21 cellular contexts compared by ENCODE assay signal in genomic region chr6:137750284-137750683, GRCh38.
A peak's percentile ranks its signal among the peaks of the same experiment; 100 is the strongest.
DNase-seq lines count a peak whose midpoint lies in the region; ATAC-seq, FAIRE-seq and TF ChIP-seq lines count a peak whose summit lies in the region.
"Had no signal": no experiment of that assay in that cellular context is flagged by ENCODE, and none has a peak within 500 bp of the region (broad histone marks: within the 10 kb centered on the region; RNA-seq: fewer than 3 reads in every experiment).

No MANE protein-coding gene starts in this region.

- H4K8ac ChIP-seq in IMR-90 (ENCODE audit: low read depth in 2 of 2, low read length in 2 of 2) = no peak overlapping the region

- H3K27ac ChIP-seq in BLaER1 treated with 17β-estradiol and CSF1 and Interleukin-3, amounts not matched to agents 10 nM and 100 nM = peak overlapping the region in 2 of 11 experiments; percentile 0 to 12; a peak in 1 of 22 replicates
- no peak overlapping the region for H3K27ac ChIP-seq in IMR-90 (ENCODE audit: insufficient read depth, low read length)
- H3K27ac ChIP-seq in kidney (ENCODE audit: low read depth in 2 of 2, low read length in 2 of 2) = peak overlapping the region; percentile 3 to 14
- peak overlapping the region; percentile 18 to 55 (median 35) for H3K27ac ChIP-seq in gastrocnemius medialis
- H3K27ac ChIP-seq in substantia nigra (ENCODE audit: low read depth, low read length, poor library complexity, severe bottlenecking) = no peak overlapping the region
- H3K27ac ChIP-seq in lower lobe of right lung = no peak overlapping the region
- H3K27ac ChIP-seq: A549, HL-60, Peyer's patch had no signal

- no peak overlapping the region for H4K91ac ChIP-seq in IMR-90 (ENCODE audit: insufficient read depth, low read depth, low read length)

- H4K5ac ChIP-seq in IMR-90 (ENCODE audit: low read depth, low read length) = no peak overlapping the region

- H3K9me3 ChIP-seq in BLaER1 treated with 17β-estradiol and CSF1 and Interleukin-3, amounts not matched to agents 10 nM and 100 nM (replicated peaks in 1 of 11) = 0 out of 22 replicates have a peak, but pooled peaks cover 0 to 5% (median 0%) of the 10 kb centered on the region in 11 experiments
- no peaks in the 10 kb centered on the region for H3K9me3 ChIP-seq in IMR-90 (ENCODE audit: control insufficient read depth, insufficient read depth, low read length)
- H3K9me3 ChIP-seq in kidney (ENCODE audit: control insufficient read depth in 1 of 2, low read length in 2 of 2) = no peaks in the 10 kb centered on the region
- no peaks in the 10 kb centered on the region for H3K9me3 ChIP-seq in gastrocnemius medialis
- no peaks in the 10 kb centered on the region for H3K9me3 ChIP-seq in lower lobe of right lung
- H3K9me3 ChIP-seq: A549, HAP-1, Peyer's patch had no signal

- no peak overlapping the region for H2BK15ac ChIP-seq in IMR-90 (ENCODE audit: low read depth, low read length)

- H2AK5ac ChIP-seq in IMR-90 (ENCODE audit: low read depth, low read length) = no peak overlapping the region

- intact Hi-C loops in IMR-90 (cut with micrococcal nuclease) = no loop called here
- intact Hi-C loops in kidney (cut with DNase I) = no loop called here
- intact Hi-C loops in gastrocnemius medialis (cut with DNase I; ENCODE audit: low total_unique reads) = loop anchor here (5.0 kb wide), 1 partner anchor 43 kb away; no protein-coding TSS in a partner anchor
- intact Hi-C loops in lower lobe of right lung (cut with DNase I) = no loop called here

- TF ChIP-seq RAD21 in IMR-90 (IDR thresholded peaks at IDR 0.05; ENCODE audit: low read length) = no peak

- BruUV-seq in IMR-90 (replicated peaks; lab: Mats Ljungman, UMichigan) = no TSS peak

- H3K36me3 ChIP-seq in BLaER1 treated with 17β-estradiol and CSF1 and Interleukin-3, amounts not matched to agents 10 nM and 100 nM = no peaks in the 10 kb centered on the region
- H3K36me3 ChIP-seq in IMR-90 (ENCODE audit: control insufficient read depth, insufficient read depth, low read length) = no peaks in the 10 kb centered on the region
- H3K36me3 ChIP-seq in kidney (ENCODE audit: control insufficient read depth in 1 of 2, insufficient read depth in 2 of 2, low read length in 2 of 2) = no peaks in the 10 kb centered on the region
- H3K36me3 ChIP-seq in gastrocnemius medialis = no peaks in the 10 kb centered on the region
- no peaks in the 10 kb centered on the region for H3K36me3 ChIP-seq in lower lobe of right lung
- H3K36me3 ChIP-seq: HAP-1, Peyer's patch had no signal

- no peaks in the 10 kb centered on the region for H3K9me1 ChIP-seq in IMR-90 (ENCODE audit: insufficient read depth, low read length)

- TF ChIP-seq CTCF in IMR-90 (conservative IDR thresholded peaks at IDR 0.05; ENCODE audit: low read depth, low read length) = no peak
- TF ChIP-seq CTCF in kidney (IDR thresholded peaks at IDR 0.05; ENCODE audit: borderline replicate concordance, extremely low read depth, insufficient read depth) = no peak
- no peak for TF ChIP-seq CTCF in gastrocnemius medialis (IDR thresholded peaks at IDR 0.05 in 4 of 5, conservative IDR thresholded peaks at IDR 0.05 in 1 of 5)
- no peak for TF ChIP-seq CTCF in lower lobe of right lung (IDR thresholded peaks at IDR 0.05)

- H4K20me1 ChIP-seq in BLaER1 treated with 17β-estradiol and CSF1 and Interleukin-3, amounts not matched to agents 10 nM and 100 nM = no peaks in the 10 kb centered on the region
- no peaks in the 10 kb centered on the region for H4K20me1 ChIP-seq in IMR-90 (ENCODE audit: insufficient read depth, low read length)

- POLR2A ChIA-PET in IMR-90 (lab: Charles Lee; ENCODE audit: unreplicated experiment) = no interaction called here

- no CpG with 5 or more reads among the region's 5 CpGs for WGBS in IMR-90 (ENCODE audit: extremely low coverage in 2 of 2, insufficient read length in 1 of 2), 2 experiments

- H3K23ac ChIP-seq in IMR-90 (ENCODE audit: low read depth, low read length) = no peak overlapping the region

- peak overlapping the region; percentile 56 for H2AFZ ChIP-seq in IMR-90 (replicated peaks; ENCODE audit: low read length, poor library complexity)

- no peak overlapping the region for H2BK120ac ChIP-seq in IMR-90 (ENCODE audit: low read depth, low read length)

- CTCF ChIA-PET in IMR-90 (lab: Yijun Ruan, JAX) = no interaction called here

- ATAC-seq in IMR-90 (ENCODE audit: low read depth) (no peak), gastrocnemius medialis (no peak), GM19351 (IDR thresholded peaks at IDR 0.05; ENCODE audit: unreplicated experiment) (no peak), lower lobe of right lung (no peak)
- ATAC-seq: A549 had no signal

- H3K56ac ChIP-seq in IMR-90 (ENCODE audit: extremely low read depth, insufficient read depth, low read length) = no peak overlapping the region

- peaks cover 34 to 65% (median 51%) of the 10 kb centered on the region in 10 experiments for H3K4me1 ChIP-seq in BLaER1 treated with 17β-estradiol and CSF1 and Interleukin-3, amounts not matched to agents 10 nM and 100 nM
- no peaks in the 10 kb centered on the region for H3K4me1 ChIP-seq in IMR-90 (ENCODE audit: control insufficient read depth, insufficient read depth, low read length)
- no peaks in the 10 kb centered on the region for H3K4me1 ChIP-seq in kidney (ENCODE audit: control insufficient read depth in 1 of 2, insufficient read depth in 1 of 2, low read depth in 1 of 2, low read length in 2 of 2)
- H3K4me1 ChIP-seq in gastrocnemius medialis = peaks cover 41 to 46% of the 10 kb centered on the region in 2 donors
- H3K4me1 ChIP-seq in lower lobe of right lung = peaks cover 6% of the 10 kb centered on the region
- H3K4me1 ChIP-seq: A549, HAP-1 had no signal

- H3K4me2 ChIP-seq in BLaER1 treated with 17β-estradiol and CSF1 and Interleukin-3, amounts not matched to agents 10 nM and 100 nM = peak overlapping the region; percentile 64 to 82 (median 75)
- H3K4me2 ChIP-seq in IMR-90 (ENCODE audit: low read depth, low read length) = no peak overlapping the region
- H3K4me2 ChIP-seq: A549 had no signal

- no peak overlapping the region for H2AK9ac ChIP-seq in IMR-90 (replicated peaks; ENCODE audit: low read depth, low read length, poor library complexity)

- H3K18ac ChIP-seq in IMR-90 (ENCODE audit: low read depth, low read length) = no peak overlapping the region

- no peak for TF ChIP-seq POLR2A in IMR-90 (IDR thresholded peaks at IDR 0.05; ENCODE audit: low read depth, low read length)
- TF ChIP-seq POLR2A in gastrocnemius medialis (IDR thresholded peaks at IDR 0.05) = no peak

- H3K4ac ChIP-seq in IMR-90 (ENCODE audit: low read depth, low read length) = no peak overlapping the region

- no peak for FAIRE-seq in kidney (lab: Jason Lieb, UNC)
- FAIRE-seq: A549 had no signal

- peak overlapping the region in 2 of 10 experiments; percentile 13 to 20; a peak in 3 of 20 replicates for H3K4me3 ChIP-seq in BLaER1 treated with 17β-estradiol and CSF1 and Interleukin-3, amounts not matched to agents 10 nM and 100 nM
- H3K4me3 ChIP-seq in IMR-90 (ENCODE audit: insufficient read depth, low read depth, low read length) = no peak overlapping the region
- no peak overlapping the region for H3K4me3 ChIP-seq in kidney (ENCODE audit: low read length in 2 of 2)
- peak overlapping the region in 3 of 4 donors; percentile 17 to 48 (median 31) for H3K4me3 ChIP-seq in gastrocnemius medialis
- no peak overlapping the region for H3K4me3 ChIP-seq in lower lobe of right lung
- H3K4me3 ChIP-seq: A549, HAP-1, Peyer's patch had no signal

- no peak overlapping the region for H3K14ac ChIP-seq in IMR-90 (replicated peaks; ENCODE audit: low read depth, low read length)

- H3K27me3 ChIP-seq in BLaER1 treated with 17β-estradiol and CSF1 and Interleukin-3, amounts not matched to agents 10 nM and 100 nM = no peaks in the 10 kb centered on the region
- H3K27me3 ChIP-seq in IMR-90 (ENCODE audit: control insufficient read depth, insufficient read depth, low read length) (no peaks in the 10 kb centered on the region), gastrocnemius medialis (no peaks in the 10 kb centered on the region), lower lobe of right lung (ENCODE audit: low read depth) (no peaks in the 10 kb centered on the region)
- H3K27me3 ChIP-seq: Peyer's patch had no signal

- H2BK5ac ChIP-seq in IMR-90 (ENCODE audit: low read depth, low read length, poor library complexity, severe bottlenecking) = no peak overlapping the region

- H3K79me1 ChIP-seq in IMR-90 (ENCODE audit: low read depth in 1 of 2, low read length in 2 of 2) = no peaks in the 10 kb centered on the region

- DNase-seq in IMR-90 (no peak), kidney (no peak), gastrocnemius medialis (no peak), hypothalamus (lab: John Stamatoyannopoulos, UW) (no peak), substantia nigra (lab: John Stamatoyannopoulos, UW) (no peak), lower lobe of right lung (no peak)
- DNase-seq: C1 segment of cervical spinal cord; CD8-positive, alpha-beta memory T cell; DMS53; Karpas-422; NCI-H1048; NCI-H1436; NCI-H1930; NCI-H2171; NCI-H446; Peyer's patch had no signal

- no peak overlapping the region for H2BK20ac ChIP-seq in IMR-90 (ENCODE audit: low read depth, low read length)

- in situ Hi-C loops in IMR-90 (cut with MboI; ENCODE audit: low sequenced_read_pairs) (no loop called here), gastrocnemius medialis (cut with MboI; ENCODE audit: low sequenced_read_pairs in 4 of 4) (no loop called here)

- no peak overlapping the region for H3K9ac ChIP-seq in BLaER1 treated with 17β-estradiol and CSF1 and Interleukin-3, amounts not matched to agents 10 nM and 100 nM
- H3K9ac ChIP-seq in IMR-90 (ENCODE audit: low read depth, low read length) (no peak overlapping the region), kidney (ENCODE audit: low read length in 2 of 2) (no peak overlapping the region)

- dilution Hi-C loops in IMR-90 (cut with HindIII; ENCODE audit: low sequenced_read_pairs, unreplicated experiment) = no loop called here

TF ChIP-seq in IMR-90, 13 proteins besides CTCF, POLR2A, EP300 and RAD21 (continues in another document):
- TF ChIP-seq RFX5 (IDR thresholded peaks at IDR 0.05; ENCODE audit: low read depth, low read length) = no peak
- no peak for TF ChIP-seq MXI1 (IDR thresholded peaks at IDR 0.05; ENCODE audit: borderline replicate concordance, low read depth, low read length)
- no peak for TF ChIP-seq SMC3 (IDR thresholded peaks at IDR 0.05; ENCODE audit: low read depth, low read length)
- TF ChIP-seq BHLHE40 (IDR thresholded peaks at IDR 0.05; ENCODE audit: low read depth, low read length) = no peak
- no peak for TF ChIP-seq RCOR1 (IDR thresholded peaks at IDR 0.05; ENCODE audit: insufficient replicate concordance, low read length)
- TF ChIP-seq NFE2L2 (IDR thresholded peaks at IDR 0.05; ENCODE audit: low read depth, low read length) = no peak
- no peak for TF ChIP-seq CHD1 (IDR thresholded peaks at IDR 0.05; ENCODE audit: low read depth, low read length)

Comparison
In these comparisons a context has a peak if more than half of its experiments do, and no peak if none do; other contexts are left out.
1. H3K27ac ChIP-seq: peak in kidney (2 of 2) and gastrocnemius medialis (4 of 4); none in IMR-90 (single experiment), substantia nigra (single experiment) and lower lobe of right lung (single experiment).
2. H3K4me3 ChIP-seq: peak in gastrocnemius medialis (3 of 4); none in IMR-90 (single experiment), kidney (0 of 2) and lower lobe of right lung (single experiment).